ENCODE assay signal across 26 cellular contexts in genomic region chr17:1470071-1470773, GRCh38.
"Had no signal": no experiment of that assay in that cellular context is flagged by ENCODE, and none has a peak within 500 bp of the region (broad histone marks: within the 10 kb centered on the region; RNA-seq: fewer than 3 reads in every experiment).

No MANE protein-coding gene starts in this region.

- FAIRE-seq: colon had no signal

- H3K9me3 ChIP-seq: MG63 had no signal

- H3K27ac ChIP-seq: WERI-Rb-1 had no signal

- ATAC-seq: activated CD4-positive, alpha-beta T cell treated with anti-CD3 and anti-CD28 coated beads for 36 hours; activated T-helper 17 cell treated with anti-CD3 and anti-CD28 coated beads, Interleukin-2, amount 50 U/mL, for 72 hours; T-cell had no signal

- DNase-seq: activated CD4-positive, alpha-beta memory T cell treated with anti-CD3 and anti-CD28 coated beads, Interleukin-2, amount 10 ng/mL, durations not matched to agents 7 days and 5 days; activated CD4-positive, alpha-beta T cell treated with anti-CD3 and anti-CD28 coated beads for 36 hours; activated CD4-positive, alpha-beta T cell treated with anti-CD3 and anti-CD28 coated beads, Interleukin-2, amount 50 U/mL, for 1 hour; activated gamma-delta T cell; activated naive CD4-positive, alpha-beta T cell treated with anti-CD3 and anti-CD28 coated beads, Interleukin-2, amount 10 ng/mL, durations not matched to agents 7 days and 5 days; activated naive CD8-positive, alpha-beta T cell treated with anti-CD3 and anti-CD28 coated beads for 36 hours; activated T-cell treated with anti-CD3 and anti-CD28 coated beads for 4 hours; activated T-cell treated with anti-CD3 and anti-CD28 coated beads, Interleukin-2, amount 50 U/mL, for 48 hours; anterior cingulate cortex; cerebellar nuclear complex; MG63; NCI-H1105 treated with DMSO at 0.1 percent for 48 hours; NCI-H1436 treated with DMSO at 0.1 percent for 48 hours; NCI-H187; NCI-H2081; NCI-H2171; NCI-H2227 treated with DMSO at 0.1 percent for 48 hours; NCI-H446 treated with DMSO at 0.1 percent for 48 hours; NCI-H524 treated with DMSO at 0.1 percent for 48 hours; NCI-H748 treated with DMSO at 0.1 percent for 48 hours; OCI-M1; SIG-M5; T-cell; WERI-Rb-1 had no signal

- H3K4me3 ChIP-seq: MG63 had no signal

- H3K27me3 ChIP-seq: MG63 had no signal
